Comparison of ENCODE assay signal across 8 cellular contexts in genomic region chr14:73537244-73538045, GRCh38. TPM values are rescaled to one million over a fixed set of nuclear protein-coding genes. Genes with fewer than 3 reads are reported as not detected.
DNase-seq lines count a peak whose midpoint lies in the region; ATAC-seq and TF ChIP-seq lines count a peak whose summit lies in the region.
"Not testable (repeated sequence)": the region's sequence is repeated elsewhere in the genome, so short reads cannot be mapped to it uniquely, and the experiment has no call there.

No MANE protein-coding gene starts in this region.

- not testable (repeated sequence) for H3K36me3 ChIP-seq in liver (ENCODE audit: control insufficient read depth in 4 of 4, insufficient read depth in 3 of 4, low read depth in 1 of 4, low read length in 3 of 4); psoas muscle (ENCODE audit: insufficient read depth in 1 of 2, low read depth in 1 of 2); tibial nerve

- DNase-seq in Daoy (ENCODE audit: low read depth) (peak; percentile 50), NCI-H2081 treated with DMSO at 0.1 percent for 48 hours (lab: John Stamatoyannopoulos, UW) (peak; percentile 6), fibroblast of the aortic adventitia (ENCODE audit: low read depth) (peak; percentile 40), psoas muscle (peak; percentile 60 to 61)
- DNase-seq in activated B cell treated with CpG ODN at 0.5 μM for 24 hours; astrocyte of the cerebellum (ENCODE audit: low read depth); tibial nerve (ENCODE audit: low spot score in 2 of 2): not testable (repeated sequence)

- intact Hi-C loops in activated B cell treated with CpG ODN at 0.5 μM for 24 hours (cut with micrococcal nuclease); psoas muscle (cut with DNase I): not testable (repeated sequence)

- POLR2A ChIA-PET in activated B cell treated with CpG ODN at 0.5 μM for 24 hours (lab: Charles Lee) = not testable (repeated sequence)

- H3K9me3 Mint-ChIP-seq in activated B cell treated with CpG ODN at 0.5 μM for 24 hours = not testable (repeated sequence)

- TF ChIP-seq RAD21 in liver (IDR thresholded peaks at IDR 0.05) = not testable (repeated sequence)

- H3K4me3 ChIP-seq in astrocyte of the cerebellum (ENCODE audit: low read depth, low read length) = peak overlapping the region; percentile 21
- peak overlapping the region; percentile 45 for H3K4me3 ChIP-seq in fibroblast of the aortic adventitia (ENCODE audit: low read depth, low read length)
- H3K4me3 ChIP-seq in liver (ENCODE audit: low read depth in 1 of 3, low read length in 3 of 3) = peak overlapping the region; percentile 23 to 42 (median 23)
- H3K4me3 ChIP-seq in psoas muscle = not testable (repeated sequence)
- peak overlapping the region in 3 of 4 donors; percentile 36 to 56 (median 37) for H3K4me3 ChIP-seq in tibial nerve

- H3K4me1 ChIP-seq in liver (ENCODE audit: control insufficient read depth in 4 of 4, insufficient read depth in 4 of 4, low read length in 3 of 4); psoas muscle; tibial nerve: not testable (repeated sequence)

- H3K9me3 ChIP-seq in liver (ENCODE audit: control insufficient read depth in 4 of 4, low read length in 3 of 4); psoas muscle; tibial nerve: not testable (repeated sequence)

- H3K4me1 Mint-ChIP-seq in activated B cell treated with CpG ODN at 0.5 μM for 24 hours = not testable (repeated sequence)

- CTCF ChIA-PET in activated B cell treated with CpG ODN at 0.5 μM for 24 hours (lab: Charles Lee) = not testable (repeated sequence)

- H3K27ac ChIP-seq in liver (ENCODE audit: low read depth in 1 of 2, low read length in 2 of 2) (peak overlapping the region; percentile 69 to 88), tibial nerve (peak overlapping the region in 3 of 4 donors; percentile 64 to 91 (median 72))
- not testable (repeated sequence) for H3K27ac ChIP-seq in psoas muscle

- H3K27ac Mint-ChIP-seq in activated B cell treated with CpG ODN at 0.5 μM for 24 hours = not testable (repeated sequence)

- ATAC-seq in activated B cell treated with CpG ODN at 0.5 μM for 24 hours (ENCODE audit: low read depth) (peak; percentile 32), psoas muscle (peak in 3 of 4 donors; percentile 70 to 78 (median 70))

- not testable (repeated sequence) for TF ChIP-seq POLR2A in tibial nerve (IDR thresholded peaks at IDR 0.05)

- H3K36me3 Mint-ChIP-seq in activated B cell treated with CpG ODN at 0.5 μM for 24 hours (ENCODE audit: low read depth) = not testable (repeated sequence)

- not testable (repeated sequence) for H3K9ac ChIP-seq in liver (ENCODE audit: low read depth in 1 of 2, low read length in 2 of 2)

- peak overlapping the region; percentile 56 for H3K4me3 Mint-ChIP-seq in activated B cell treated with CpG ODN at 0.5 μM for 24 hours

- H3K27me3 ChIP-seq in liver (ENCODE audit: control insufficient read depth in 4 of 4, insufficient read depth in 4 of 4, low read length in 3 of 4); psoas muscle (ENCODE audit: insufficient read depth in 3 of 3, low read length in 2 of 3); tibial nerve: not testable (repeated sequence)

- WGBS in liver = under 1% methylated on average over 84 of the region's 84 CpGs
- WGBS in psoas muscle, 3 donors = 0 to 1% methylated on average over 12 to 84 of the region's 84 CpGs; no CpG with 5 or more reads in 1 of the 3 donors
- WGBS in tibial nerve, 2 donors = 0 to 3% methylated on average over 3 to 7 of the region's 84 CpGs

- in situ Hi-C loops in astrocyte of the cerebellum (cut with HindIII; ENCODE audit: low sequenced_read_pairs) = not testable (repeated sequence)

- not testable (repeated sequence) for H3K27me3 Mint-ChIP-seq in activated B cell treated with CpG ODN at 0.5 μM for 24 hours

- TF ChIP-seq EP300 in tibial nerve (IDR thresholded peaks at IDR 0.05) = not testable (repeated sequence)

- not testable (repeated sequence) for TF ChIP-seq CTCF in activated B cell treated with CpG ODN at 0.5 μM for 24 hours (IDR thresholded peaks at IDR 0.05); astrocyte of the cerebellum (IDR thresholded peaks at IDR 0.05; ENCODE audit: low read depth, low read length, missing control alignments); fibroblast of the aortic adventitia (IDR thresholded peaks at IDR 0.05; ENCODE audit: insufficient read depth, low read length); liver (IDR thresholded peaks at IDR 0.05; ENCODE audit: low read depth, low read length, missing input control); psoas muscle (IDR thresholded peaks at IDR 0.05); tibial nerve (IDR thresholded peaks at IDR 0.05)

TF ChIP-seq in liver, 16 proteins besides CTCF, POLR2A, EP300 and RAD21:
- TF ChIP-seq HNF4G (IDR thresholded peaks at IDR 0.05) (peak; percentile 60), HNF4A (conservative IDR thresholded peaks at IDR 0.05) (peak in 1 of 2 donors; percentile 47), SP1 (IDR thresholded peaks at IDR 0.05) (peak; percentile 4), JUND (IDR thresholded peaks at IDR 0.05) (peak in 1 of 2 donors; percentile 22), TAF1 (conservative IDR thresholded peaks at IDR 0.05) (peak; percentile 10), YY1 (IDR thresholded peaks at IDR 0.05) (peak; percentile 66)

RNA-seq across cellular contexts. Expression of gene ACOT1, which starts 0.5 kb away (rescaled TPM):
- total RNA-seq in Daoy (2014; rRNA removed; shearing (Covaris generic)) = 2.6 and 5.1 TPM in 2 replicates
- 2.7 and 3.0 TPM in 2 replicates for total RNA-seq in activated B cell treated with CpG ODN at 0.5 μM for 24 hours
- total RNA-seq in fibroblast of the aortic adventitia (ENCODE audit: low replicate concordance) = 3.9 and 54.0 TPM in 2 replicates
- 10 to 100 TPM in 1 of 2 donors, 1 to 10 TPM in 1; 2.7 to 59.6 TPM for total RNA-seq in liver
- 10 to 100 TPM; 34.9 to 42.3 TPM for polyA plus RNA-seq in liver
- 10 to 100 TPM in 2 of 4 donors, 1 to 10 TPM in 2; 3.1 to 19.5 (median 10.5) TPM for total RNA-seq in psoas muscle
- 10 to 100 TPM in 1 of 3 donors, 1 to 10 TPM in 2; 6.1 to 12.9 (median 7.4) TPM for polyA plus RNA-seq in psoas muscle
- 10 to 100 TPM in 1 of 4 donors, 1 to 10 TPM in 3; 5.7 to 28.2 (median 8.5) TPM for total RNA-seq in tibial nerve

RNA-seq across cellular contexts. Expression of gene HEATR4, which starts 21.3 kb away (rescaled TPM):
- total RNA-seq in Daoy (2014; rRNA removed; shearing (Covaris generic)) = 0.11 TPM in 1 of 2 replicates, not detected in the other
- total RNA-seq in activated B cell treated with CpG ODN at 0.5 μM for 24 hours (not detected in 2 replicates), fibroblast of the aortic adventitia (ENCODE audit: low replicate concordance) (0.18 TPM in 1 of 2 replicates, not detected in the other), liver (1 to 10 TPM in 1 of 2 donors, not detected in 1; 1.2 TPM), psoas muscle (under 1 TPM in 2 of 4 donors, not detected in 2; 0.10 to 0.24 TPM), tibial nerve (1 to 10 TPM in 2 of 4 donors, under 1 TPM in 2; 0.21 to 2.9 (median 1.2) TPM)
- polyA plus RNA-seq in liver (under 1 TPM; 0.15 to 0.74 TPM), psoas muscle (under 1 TPM; 0.03 to 0.08 (median 0.03) TPM)

RNA-seq across cellular contexts. Expression of gene ACOT2, which starts 31.6 kb away (rescaled TPM):
- 32.2 and 46.4 TPM in 2 replicates for total RNA-seq in Daoy (2014; rRNA removed; shearing (Covaris generic))
- total RNA-seq in activated B cell treated with CpG ODN at 0.5 μM for 24 hours = 11.1 and 13.8 TPM in 2 replicates
- total RNA-seq in fibroblast of the aortic adventitia (ENCODE audit: low replicate concordance) = 8.9 and 74.0 TPM in 2 replicates
- 100 to 1,000 TPM in 1 of 2 donors, 10 to 100 TPM in 1; 51.2 to 189 TPM for total RNA-seq in liver
- polyA plus RNA-seq in liver = 100 to 1,000 TPM; 145 to 157 TPM
- 100 to 1,000 TPM in 1 of 4 donors, 10 to 100 TPM in 3; 34.3 to 153 (median 62.2) TPM for total RNA-seq in psoas muscle
- 10 to 100 TPM; 31.2 to 86.1 (median 68.4) TPM for polyA plus RNA-seq in psoas muscle
- total RNA-seq in tibial nerve = 10 to 100 TPM; 25.9 to 95.0 (median 72.7) TPM

RNA-seq across cellular contexts. Expression of gene RIOX1, which starts 46.7 kb away (rescaled TPM):
- total RNA-seq in Daoy (2014; rRNA removed; shearing (Covaris generic)) = 10.6 and 16.1 TPM in 2 replicates
- total RNA-seq in activated B cell treated with CpG ODN at 0.5 μM for 24 hours (21.6 and 21.7 TPM in 2 replicates), fibroblast of the aortic adventitia (ENCODE audit: low replicate concordance) (17.4 and 17.5 TPM in 2 replicates), liver (10 to 100 TPM in 1 of 2 donors, 1 to 10 TPM in 1; 7.4 to 11.0 TPM), psoas muscle (1 to 10 TPM; 3.9 to 5.7 (median 5.7) TPM), tibial nerve (10 to 100 TPM; 25.5 to 28.6 (median 26.8) TPM)
- polyA plus RNA-seq in liver (1 to 10 TPM; 3.0 to 5.8 TPM), psoas muscle (1 to 10 TPM; 3.5 to 4.0 (median 3.8) TPM)

RNA-seq across cellular contexts. Expression of gene ACOT4, which starts 54.2 kb away (rescaled TPM):
- 0.39 and 1.1 TPM in 2 replicates for total RNA-seq in Daoy (2014; rRNA removed; shearing (Covaris generic))
- total RNA-seq in activated B cell treated with CpG ODN at 0.5 μM for 24 hours (0.60 and 1.2 TPM in 2 replicates), fibroblast of the aortic adventitia (ENCODE audit: low replicate concordance) (0.72 TPM in 1 of 2 replicates, not detected in the other), liver (10 to 100 TPM in 1 of 2 donors, 1 to 10 TPM in 1; 2.5 to 12.9 TPM), psoas muscle (under 1 TPM; 0.25 to 0.60 (median 0.32) TPM), tibial nerve (1 to 10 TPM in 2 of 4 donors, under 1 TPM in 2; 0.20 to 3.3 (median 1.6) TPM)
- polyA plus RNA-seq in liver (10 to 100 TPM in 1 of 2 donors, 1 to 10 TPM in 1; 8.9 to 12.6 TPM), psoas muscle (1 to 10 TPM in 1 of 3 donors, under 1 TPM in 2; 0.11 to 2.5 (median 0.16) TPM)
